ENCODE assay signal across 8 cellular contexts in the genomic region with DNA sequence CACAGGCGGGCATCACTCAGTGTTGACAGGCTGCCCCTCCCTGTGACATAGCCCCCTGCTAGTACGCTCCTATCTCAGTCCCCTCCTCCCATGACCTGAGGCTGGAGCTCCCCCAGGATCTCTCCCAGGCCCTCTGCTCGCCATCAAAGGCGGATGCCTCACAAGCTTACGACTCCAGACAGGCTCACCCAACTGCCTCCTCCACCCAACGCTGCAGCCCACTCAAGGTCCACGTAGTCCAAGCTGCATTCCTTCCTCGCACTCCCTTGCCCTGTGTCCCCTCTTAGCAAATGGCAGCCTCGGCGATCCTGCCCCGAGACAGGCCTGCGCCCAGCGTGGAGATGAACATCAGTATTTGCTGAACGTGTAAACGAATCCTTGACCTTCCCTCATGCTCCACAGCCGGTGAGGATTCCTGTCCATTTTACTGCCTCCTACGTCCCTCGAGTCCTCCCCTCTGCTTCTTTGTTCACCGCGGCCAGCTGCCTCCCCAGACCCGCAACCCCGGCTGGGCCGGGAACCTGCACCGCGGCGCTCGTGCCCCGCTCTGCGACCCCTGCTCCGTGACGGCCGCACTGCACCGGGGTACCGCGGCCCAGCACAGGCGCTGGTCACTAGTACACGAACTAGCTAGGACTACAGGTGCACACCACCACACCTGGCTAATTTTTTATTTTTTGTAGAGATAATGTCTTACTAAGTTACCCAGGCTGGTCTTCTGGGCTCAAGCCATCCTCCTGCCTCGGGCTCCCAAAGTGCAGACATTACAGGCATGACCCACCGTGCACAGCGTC. TPM values are rescaled to one million over a fixed set of nuclear protein-coding genes. Genes with fewer than 3 reads are reported as not detected.
DNase-seq lines count a peak whose midpoint lies in the region; ATAC-seq lines count a peak whose summit lies in the region.

No MANE protein-coding gene starts in this region.

- DNase-seq in activated CD4-positive, alpha-beta T cell treated with anti-CD3 and anti-CD28 coated beads, Interleukin-2, amount 10 ng/mL, durations not matched to agents 24 days and 14 days: peak; percentile 71
- DNase-seq in activated CD4-positive, alpha-beta T cell treated with anti-CD3 and anti-CD28 coated beads, Interleukin-2, amount 50 U/mL, for 4 hours: no peak
- peak; percentile 10 to 13 for DNase-seq in activated CD4-positive, alpha-beta T cell treated with anti-CD3 and anti-CD28 coated beads, Interleukin-2, amount 50 U/mL, for 48 hours
- DNase-seq in iPS DF 6.9 (ENCODE audit: low read depth, low spot score) (no peak), HCEC 1CT (no peak), NCI-H2107 (lab: John Stamatoyannopoulos, UW) (no peak)
- no peak for DNase-seq in stimulated activated naive B cell treated with anti-CD40 and anti-IgM and Interleukin-4, amounts not matched to agents 10 μg/mL and 1 μg/mL and 100 μg/mL, for 72 hours

- peak; percentile 20 for ATAC-seq in HG03159 (IDR thresholded peaks at IDR 0.05; ENCODE audit: unreplicated experiment)
- ATAC-seq in stimulated activated naive B cell treated with anti-CD40 and anti-IgM and Interleukin-4, amounts not matched to agents 10 μg/mL and 1 μg/mL and 100 μg/mL, for 72 hours (replicated peaks): peak; percentile 11 to 17

- no peaks in the 10 kb centered on the region for H3K27me3 ChIP-seq in iPS DF 6.9 (ENCODE audit: control insufficient read depth, insufficient read depth, low read length)

- no peaks in the 10 kb centered on the region for H3K9me3 Mint-ChIP-seq in activated CD4-positive, alpha-beta T cell treated with anti-CD3 and anti-CD28 coated beads, Interleukin-2, amount 10 ng/mL, durations not matched to agents 24 days and 14 days
- no peaks in the 10 kb centered on the region for H3K9me3 Mint-ChIP-seq in stimulated activated naive B cell treated with anti-CD40 and anti-IgM and Interleukin-4, amounts not matched to agents 10 μg/mL and 1 μg/mL and 100 μg/mL, for 72 hours

- H3K4me1 Mint-ChIP-seq in activated CD4-positive, alpha-beta T cell treated with anti-CD3 and anti-CD28 coated beads, Interleukin-2, amount 10 ng/mL, durations not matched to agents 24 days and 14 days: peaks cover 34% of the 10 kb centered on the region
- peaks cover 30 to 44% of the 10 kb centered on the region in 2 donors for H3K4me1 Mint-ChIP-seq in stimulated activated naive B cell treated with anti-CD40 and anti-IgM and Interleukin-4, amounts not matched to agents 10 μg/mL and 1 μg/mL and 100 μg/mL, for 72 hours

- no CpG with 5 or more reads among the region's 40 CpGs for WGBS in iPS DF 6.9 (ENCODE audit: insufficient coverage, insufficient read length)

- H3K4me3 Mint-ChIP-seq in activated CD4-positive, alpha-beta T cell treated with anti-CD3 and anti-CD28 coated beads, Interleukin-2, amount 10 ng/mL, durations not matched to agents 24 days and 14 days: peak overlapping the region; percentile 97
- H3K4me3 Mint-ChIP-seq in stimulated activated naive B cell treated with anti-CD40 and anti-IgM and Interleukin-4, amounts not matched to agents 10 μg/mL and 1 μg/mL and 100 μg/mL, for 72 hours: peak overlapping the region; percentile 91 to 96

- peaks cover 15% of the 10 kb centered on the region for H3K36me3 Mint-ChIP-seq in activated CD4-positive, alpha-beta T cell treated with anti-CD3 and anti-CD28 coated beads, Interleukin-2, amount 10 ng/mL, durations not matched to agents 24 days and 14 days (ENCODE audit: low read depth)
- peaks cover 26 to 45% of the 10 kb centered on the region in 2 donors for H3K36me3 Mint-ChIP-seq in stimulated activated naive B cell treated with anti-CD40 and anti-IgM and Interleukin-4, amounts not matched to agents 10 μg/mL and 1 μg/mL and 100 μg/mL, for 72 hours

- peak overlapping the region; percentile 68; the same call in 1 of the 2 replicates for H3K4me3 ChIP-seq in iPS DF 6.9 (ENCODE audit: low read length)

- H3K27ac ChIP-seq in iPS DF 6.9 (ENCODE audit: low read length): no peak overlapping the region

- no peaks in the 10 kb centered on the region; the same call in 1 of the 2 replicates for H3K4me1 ChIP-seq in iPS DF 6.9 (ENCODE audit: control insufficient read depth, insufficient read depth, low read length)

- H3K36me3 ChIP-seq in iPS DF 6.9 (ENCODE audit: control insufficient read depth, insufficient read depth, low read length): no peaks in the 10 kb centered on the region

- H3K27ac Mint-ChIP-seq in activated CD4-positive, alpha-beta T cell treated with anti-CD3 and anti-CD28 coated beads, Interleukin-2, amount 10 ng/mL, durations not matched to agents 24 days and 14 days: peak overlapping the region; percentile 96
- peak overlapping the region; percentile 98 for H3K27ac Mint-ChIP-seq in stimulated activated naive B cell treated with anti-CD40 and anti-IgM and Interleukin-4, amounts not matched to agents 10 μg/mL and 1 μg/mL and 100 μg/mL, for 72 hours

- intact Hi-C loops in activated CD4-positive, alpha-beta T cell treated with anti-CD3 and anti-CD28 coated beads, Interleukin-2, amount 10 ng/mL, durations not matched to agents 24 days and 14 days (cut with micrococcal nuclease): loop anchor here (5.0 kb wide), 1 partner anchor 511 kb away; no protein-coding TSS in a partner anchor

- peaks cover 7% of the 10 kb centered on the region for H3K27me3 Mint-ChIP-seq in activated CD4-positive, alpha-beta T cell treated with anti-CD3 and anti-CD28 coated beads, Interleukin-2, amount 10 ng/mL, durations not matched to agents 24 days and 14 days
- peaks cover 8 to 14% of the 10 kb centered on the region in 2 donors for H3K27me3 Mint-ChIP-seq in stimulated activated naive B cell treated with anti-CD40 and anti-IgM and Interleukin-4, amounts not matched to agents 10 μg/mL and 1 μg/mL and 100 μg/mL, for 72 hours

- H3K9me3 ChIP-seq in iPS DF 6.9 (ENCODE audit: control insufficient read depth, insufficient read depth, low read length): no peaks in the 10 kb centered on the region

RNA-seq across cellular contexts. Expression of a gene that starts 0.8 kb away (rescaled TPM):
- 64.6 and 69.0 TPM in 2 replicates for total RNA-seq in activated CD4-positive, alpha-beta T cell treated with anti-CD3 and anti-CD28 coated beads, Interleukin-2, amount 10 ng/mL, durations not matched to agents 24 days and 14 days

RNA-seq across cellular contexts. Expression of a gene that starts 17.1 kb away (rescaled TPM):
- total RNA-seq in activated CD4-positive, alpha-beta T cell treated with anti-CD3 and anti-CD28 coated beads, Interleukin-2, amount 10 ng/mL, durations not matched to agents 24 days and 14 days: 21.1 and 24.7 TPM in 2 replicates

RNA-seq across cellular contexts. Expression of a gene that starts 17.4 kb away (rescaled TPM):
- total RNA-seq in activated CD4-positive, alpha-beta T cell treated with anti-CD3 and anti-CD28 coated beads, Interleukin-2, amount 10 ng/mL, durations not matched to agents 24 days and 14 days: 30.8 and 32.7 TPM in 2 replicates

RNA-seq across cellular contexts. Expression of a gene that starts 39.2 kb away (rescaled TPM):
- 112 and 115 TPM in 2 replicates for total RNA-seq in activated CD4-positive, alpha-beta T cell treated with anti-CD3 and anti-CD28 coated beads, Interleukin-2, amount 10 ng/mL, durations not matched to agents 24 days and 14 days

RNA-seq across cellular contexts. Expression of a gene that starts 46.8 kb away (rescaled TPM):
- total RNA-seq in activated CD4-positive, alpha-beta T cell treated with anti-CD3 and anti-CD28 coated beads, Interleukin-2, amount 10 ng/mL, durations not matched to agents 24 days and 14 days: not detected in 2 replicates

Comparison
In these comparisons a context has a peak if more than half of its experiments do, and no peak if none do; other contexts are left out.
1. DNase-seq: peak in activated CD4-positive, alpha-beta T cell treated with anti-CD3 and anti-CD28 coated beads, Interleukin-2, amount 10 ng/mL, durations not matched to agents 24 days and 14 days (single experiment) and activated CD4-positive, alpha-beta T cell treated with anti-CD3 and anti-CD28 coated beads, Interleukin-2, amount 50 U/mL, for 48 hours (2 of 2); none in activated CD4-positive, alpha-beta T cell treated with anti-CD3 and anti-CD28 coated beads, Interleukin-2, amount 50 U/mL, for 4 hours (0 of 2), iPS DF 6.9 (single experiment), stimulated activated naive B cell treated with anti-CD40 and anti-IgM and Interleukin-4, amounts not matched to agents 10 μg/mL and 1 μg/mL and 100 μg/mL, for 72 hours (single experiment), HCEC 1CT (single experiment) and NCI-H2107 (single experiment).